19 cellular contexts compared by ENCODE assay signal in genomic region chr2:70975237-70975636, GRCh38. TPM values are rescaled to one million over a fixed set of nuclear protein-coding genes. Genes with fewer than 3 reads are reported as not detected.
"Had no signal": no experiment of that assay in that cellular context is flagged by ENCODE, and none has a peak within 500 bp of the region (broad histone marks: within the 10 kb centered on the region; RNA-seq: fewer than 3 reads in every experiment).

No MANE protein-coding gene starts in this region.

- H3K27me3 ChIP-seq: adrenal gland, right lobe of liver, upper lobe of left lung had no signal

- H3K9me3 ChIP-seq: adrenal gland, mucosa of descending colon, prostate gland, right lobe of liver, upper lobe of left lung had no signal

- ATAC-seq: activated CD4-positive, CD25-positive, alpha-beta regulatory T cell treated with anti-CD3 and anti-CD28 coated beads, Interleukin-2, amount 50 U/mL, for 24 hours; effector memory CD8-positive, alpha-beta T cell; left colon; mucosa of descending colon; natural killer cell treated with Interleukin-12 subunit alpha and Interleukin-12 subunit beta and Interleukin-15 and Interleukin-18, amount 100 ng/mL, for 72 hours; right lobe of liver had no signal

- H3K9me3 Mint-ChIP-seq: activated CD4-positive, alpha-beta memory T cell treated with anti-CD3 and anti-CD28 coated beads, Interleukin-2, amount 10 ng/mL, durations not matched to agents 7 days and 5 days; activated naive CD4-positive, alpha-beta T cell treated with anti-CD3 and anti-CD28 coated beads for 36 hours; effector memory CD8-positive, alpha-beta T cell; natural killer cell treated with Interleukin-12 subunit alpha and Interleukin-12 subunit beta and Interleukin-15 and Interleukin-18, amount 100 ng/mL, for 72 hours had no signal

- H3K27ac ChIP-seq: adrenal gland, epithelial cell of prostate, prostate gland, right lobe of liver, upper lobe of left lung had no signal

- DNase-seq: activated CD8-positive, alpha-beta memory T cell treated with anti-CD3 and anti-CD28 coated beads, Interleukin-2, amount 50 U/mL, for 48 hours; activated naive CD4-positive, alpha-beta T cell treated with anti-CD3 and anti-CD28 coated beads for 36 hours; central memory CD4-positive, alpha-beta T cell; effector memory CD8-positive, alpha-beta T cell; left colon; mucosa of descending colon; nucleus accumbens; right lobe of liver; stimulated activated CD4-positive, alpha-beta T cell treated with anti-CD3 and anti-CD28 coated beads, Interleukin-2, amount 100 ng/mL, for 24 hours; stimulated activated naive CD4-positive, alpha-beta T cell treated with Interleukin-2 at 50 U/mL for 16 hours; upper lobe of left lung had no signal

- H3K4me3 Mint-ChIP-seq: activated CD4-positive, alpha-beta memory T cell treated with anti-CD3 and anti-CD28 coated beads, Interleukin-2, amount 10 ng/mL, durations not matched to agents 7 days and 5 days; activated naive CD4-positive, alpha-beta T cell treated with anti-CD3 and anti-CD28 coated beads for 36 hours; natural killer cell treated with Interleukin-12 subunit alpha and Interleukin-12 subunit beta and Interleukin-15 and Interleukin-18, amount 100 ng/mL, for 72 hours had no signal

- H3K27ac Mint-ChIP-seq: activated CD4-positive, alpha-beta memory T cell treated with anti-CD3 and anti-CD28 coated beads, Interleukin-2, amount 10 ng/mL, durations not matched to agents 7 days and 5 days; activated naive CD4-positive, alpha-beta T cell treated with anti-CD3 and anti-CD28 coated beads for 36 hours; natural killer cell treated with Interleukin-12 subunit alpha and Interleukin-12 subunit beta and Interleukin-15 and Interleukin-18, amount 100 ng/mL, for 72 hours had no signal

- H3K4me1 ChIP-seq: prostate gland had no signal

- H3K4me3 ChIP-seq: adrenal gland, mucosa of descending colon, prostate gland, right lobe of liver, upper lobe of left lung had no signal

- H3K36me3 Mint-ChIP-seq: natural killer cell treated with Interleukin-12 subunit alpha and Interleukin-12 subunit beta and Interleukin-15 and Interleukin-18, amount 100 ng/mL, for 72 hours had no signal

- H3K36me3 ChIP-seq: adrenal gland, prostate gland, right lobe of liver, upper lobe of left lung had no signal

RNA-seq across cellular contexts. Expression of gene ANKRD53, which starts 3.2 kb away (rescaled TPM):
- total RNA-seq: activated CD4-positive, alpha-beta memory T cell treated with anti-CD3 and anti-CD28 coated beads, Interleukin-2, amount 10 ng/mL, durations not matched to agents 7 days and 5 days; T-helper 2 cell treated with Interferon-gamma antibody and Interleukin-4, amounts not matched to agents 100 ng/mL and 5 ng/mL, for 36 hours had no signal

RNA-seq across cellular contexts. Expression of gene ATP6V1B1, which starts 39.5 kb away (rescaled TPM):
- total RNA-seq: activated CD4-positive, alpha-beta memory T cell treated with anti-CD3 and anti-CD28 coated beads, Interleukin-2, amount 10 ng/mL, durations not matched to agents 7 days and 5 days; activated naive CD4-positive, alpha-beta T cell treated with anti-CD3 and anti-CD28 coated beads for 36 hours; left colon; lung microvascular endothelial cell; mucosa of descending colon; T-helper 2 cell treated with Interferon-gamma antibody and Interleukin-4, amounts not matched to agents 100 ng/mL and 5 ng/mL, for 36 hours had no signal
